Comparison of ENCODE assay signal across 28 cellular contexts in genomic region chr2:11033114-11033513, GRCh38.
"Had no signal": no experiment of that assay in that cellular context is flagged by ENCODE, and none has a peak within 500 bp of the region (broad histone marks: within the 10 kb centered on the region; RNA-seq: fewer than 3 reads in every experiment).

No MANE protein-coding gene starts in this region.

- FAIRE-seq: urothelium cell line had no signal

- H3K36me3 Mint-ChIP-seq: stimulated activated effector memory CD8-positive, alpha-beta T cell treated with anti-CD3 and anti-CD28 coated beads, Interleukin-12 subunit alpha, Interleukin-12 subunit beta, amount 100 ng/mL, for 72 hours; stimulated activated memory B cell treated with anti-CD40 and anti-IgM and Interleukin-4, amounts not matched to agents 10 μg/mL and 1 μg/mL and 100 μg/mL, for 72 hours; type B pancreatic cell had no signal

- DNase-seq: stimulated activated CD4-positive, alpha-beta T cell treated with anti-CD3 and anti-CD28 coated beads, Interleukin-2, amount 100 ng/mL, for 48 hours; stimulated activated CD4-positive, alpha-beta T cell treated with anti-CD3 and anti-CD28 coated beads, Interleukin-4, amount 100 ng/mL, for 1 hour; stimulated activated CD4-positive, alpha-beta T cell treated with anti-CD3 and anti-CD28 coated beads, Interleukin-4, amount 100 ng/mL, for 24 hours; stimulated activated CD4-positive, alpha-beta T cell treated with anti-CD3 and anti-CD28 coated beads, Interleukin-4, amount 100 ng/mL, for 4 hours; stimulated activated CD8-positive, alpha-beta memory T cell treated with anti-CD3 and anti-CD28 coated beads, Interleukin-4, amount 100 ng/mL, for 48 hours; stimulated activated naive B cell treated with anti-CD40 and anti-IgM and Interleukin-4, amounts not matched to agents 10 μg/mL and 1 μg/mL and 100 μg/mL, for 72 hours; stimulated activated naive CD4-positive, alpha-beta T cell; stimulated activated naive CD4-positive, alpha-beta T cell treated with Interleukin-2 at 50 U/mL for 16 hours; stimulated activated naive CD8-positive, alpha-beta T cell treated with anti-CD3 and anti-CD28 coated beads, Interleukin-15, amount 100 ng/mL, for 72 hours; stimulated activated naive CD8-positive, alpha-beta T cell treated with anti-CD3 and anti-CD28 coated beads, Interleukin-15, Interleukin-2, amounts not matched to agents 100 U/mL and 50 U/mL, for 24 hours; substantia nigra; testis; thyroid gland; tibial artery; transverse colon; trophoblast cell; upper lobe of left lung; upper lobe of right lung; uterus had no signal

- ATAC-seq: stimulated activated effector memory CD8-positive, alpha-beta T cell treated with anti-CD3 and anti-CD28 coated beads, Interleukin-12 subunit alpha, Interleukin-12 subunit beta, amount 100 ng/mL, for 72 hours; stimulated activated memory B cell treated with anti-CD40 and anti-IgM and Interleukin-4, amounts not matched to agents 10 μg/mL and 1 μg/mL and 100 μg/mL, for 72 hours; stimulated activated naive B cell treated with anti-CD40 and anti-IgM and Interleukin-4, amounts not matched to agents 10 μg/mL and 1 μg/mL and 100 μg/mL, for 72 hours; stimulated activated naive CD8-positive, alpha-beta T cell treated with anti-CD3 and anti-CD28 coated beads, Interleukin-15, amount 100 ng/mL, for 72 hours; stimulated activated naive CD8-positive, alpha-beta T cell treated with anti-CD3 and anti-CD28 coated beads, Interleukin-15, Interleukin-2, amounts not matched to agents 100 U/mL and 50 U/mL, for 24 hours; upper lobe of right lung had no signal

- H3K4me3 Mint-ChIP-seq: stimulated activated effector memory CD8-positive, alpha-beta T cell treated with anti-CD3 and anti-CD28 coated beads, Interleukin-12 subunit alpha, Interleukin-12 subunit beta, amount 100 ng/mL, for 72 hours; stimulated activated memory B cell treated with anti-CD40 and anti-IgM and Interleukin-4, amounts not matched to agents 10 μg/mL and 1 μg/mL and 100 μg/mL, for 72 hours; stimulated activated naive B cell treated with anti-CD40 and anti-IgM and Interleukin-4, amounts not matched to agents 10 μg/mL and 1 μg/mL and 100 μg/mL, for 72 hours; stimulated activated naive CD8-positive, alpha-beta T cell treated with anti-CD3 and anti-CD28 coated beads, Interleukin-15, amount 100 ng/mL, for 72 hours; stimulated activated naive CD8-positive, alpha-beta T cell treated with anti-CD3 and anti-CD28 coated beads, Interleukin-15, Interleukin-2, amounts not matched to agents 100 ng/mL and 50 ng/mL, for 24 hours; type B pancreatic cell had no signal

- H3K4me1 ChIP-seq: suprapubic skin, testis, thyroid gland, tibial artery, tibial nerve, transverse colon, upper lobe of left lung, upper lobe of right lung, uterus had no signal

- H3K4me3 ChIP-seq: stomach, suprapubic skin, testis, thoracic aorta, thyroid gland, tibial artery, tibial nerve, transverse colon, upper lobe of left lung, upper lobe of right lung, uterus had no signal

- H3K27me3 ChIP-seq: stomach, suprapubic skin, testis, thyroid gland, tibial artery, tibial nerve, upper lobe of left lung, upper lobe of right lung, uterus had no signal

- H3K4me1 Mint-ChIP-seq: stimulated activated effector memory CD8-positive, alpha-beta T cell treated with anti-CD3 and anti-CD28 coated beads, Interleukin-12 subunit alpha, Interleukin-12 subunit beta, amount 100 ng/mL, for 72 hours; stimulated activated memory B cell treated with anti-CD40 and anti-IgM and Interleukin-4, amounts not matched to agents 10 μg/mL and 1 μg/mL and 100 μg/mL, for 72 hours; stimulated activated naive B cell treated with anti-CD40 and anti-IgM and Interleukin-4, amounts not matched to agents 10 μg/mL and 1 μg/mL and 100 μg/mL, for 72 hours; stimulated activated naive CD8-positive, alpha-beta T cell treated with anti-CD3 and anti-CD28 coated beads, Interleukin-15, amount 100 ng/mL, for 72 hours had no signal

- H3K9me3 ChIP-seq: testis, thyroid gland, uterus had no signal

- H3K27ac ChIP-seq: stomach, suprapubic skin, testis, thoracic aorta, thyroid gland, tibial artery, tibial nerve, transverse colon, upper lobe of left lung, upper lobe of right lung, uterus had no signal

- H3K27ac Mint-ChIP-seq: stimulated activated effector memory CD8-positive, alpha-beta T cell treated with anti-CD3 and anti-CD28 coated beads, Interleukin-12 subunit alpha, Interleukin-12 subunit beta, amount 100 ng/mL, for 72 hours; stimulated activated memory B cell treated with anti-CD40 and anti-IgM and Interleukin-4, amounts not matched to agents 10 μg/mL and 1 μg/mL and 100 μg/mL, for 72 hours; stimulated activated naive B cell treated with anti-CD40 and anti-IgM and Interleukin-4, amounts not matched to agents 10 μg/mL and 1 μg/mL and 100 μg/mL, for 72 hours; stimulated activated naive CD8-positive, alpha-beta T cell treated with anti-CD3 and anti-CD28 coated beads, Interleukin-15, amount 100 ng/mL, for 72 hours; stimulated activated naive CD8-positive, alpha-beta T cell treated with anti-CD3 and anti-CD28 coated beads, Interleukin-15, Interleukin-2, amounts not matched to agents 100 ng/mL and 50 ng/mL, for 24 hours; type B pancreatic cell had no signal

- H3K36me3 ChIP-seq: stomach, suprapubic skin, thoracic aorta, thyroid gland, tibial artery, tibial nerve, transverse colon, upper lobe of left lung, upper lobe of right lung, uterus had no signal
